Comparison of ENCODE assay signal across 18 cellular contexts in genomic region chr6:147282566-147282959, GRCh38.
DNase-seq lines count a peak whose midpoint lies in the region; ATAC-seq and TF ChIP-seq lines count a peak whose summit lies in the region.
"Had no signal": no experiment of that assay in that cellular context is flagged by ENCODE, and none has a peak within 500 bp of the region (broad histone marks: within the 10 kb centered on the region; RNA-seq: fewer than 3 reads in every experiment).

No MANE protein-coding gene starts in this region.

- no peak for ATAC-seq in CD8-positive, alpha-beta T cell
- no peak for ATAC-seq in central memory CD8-positive, alpha-beta T cell (replicated peaks; ENCODE audit: extremely low read depth, poor library complexity, severe bottlenecking)
- ATAC-seq: left lung, upper lobe of right lung had no signal

- CTCF ChIA-PET in CD8-positive, alpha-beta T cell (lab: Charles Lee) = interaction anchor here (0.7 to 2.1 kb wide), 3 partner anchors 72 to 463 kb away, joined by 3 to 6 read pairs (median 3); no protein-coding TSS in a partner anchor

- DNase-seq in CD8-positive, alpha-beta T cell = no peak
- no peak for DNase-seq in HFFc6
- no peak for DNase-seq in central memory CD8-positive, alpha-beta T cell (ENCODE audit: low spot score in 2 of 2)
- no peak for DNase-seq in neural crest cell (ENCODE audit: low read depth, low spot score)
- DNase-seq in esophagus squamous epithelium (lab: John Stamatoyannopoulos, UW) = no peak
- no peak for DNase-seq in activated CD4-positive, CD25-positive, alpha-beta regulatory T cell (lab: John Stamatoyannopoulos, UW)
- no peak for DNase-seq in NCI-H82 treated with DMSO at 0.1 percent for 48 hours (lab: John Stamatoyannopoulos, UW; ENCODE audit: unreplicated experiment)
- DNase-seq: cerebellar nuclear complex, DND-41, left lung, MM.1S, NCI-H2029 treated with DMSO at 0.1 percent for 48 hours, NCI-H2227 treated with DMSO at 0.1 percent for 48 hours, NCI-H69, upper lobe of right lung had no signal

- peak overlapping the region; percentile 39 for H3K27ac Mint-ChIP-seq in CD8-positive, alpha-beta T cell
- H3K27ac Mint-ChIP-seq in HFFc6 (peak overlapping the region; percentile 6; the same call in 1 of the 2 replicates), neural crest cell (ENCODE audit: unreplicated experiment) (peak overlapping the region; percentile 45)
- H3K27ac Mint-ChIP-seq in central memory CD8-positive, alpha-beta T cell (ENCODE audit: low read depth) = peak overlapping the region; percentile 77

- H3K4me3 Mint-ChIP-seq in CD8-positive, alpha-beta T cell = no peak overlapping the region
- H3K4me3 Mint-ChIP-seq in HFFc6 (no peak overlapping the region), neural crest cell (no peak overlapping the region)
- no peak overlapping the region for H3K4me3 Mint-ChIP-seq in central memory CD8-positive, alpha-beta T cell

- H3K27me3 Mint-ChIP-seq in CD8-positive, alpha-beta T cell (ENCODE audit: low read depth) = no peaks in the 10 kb centered on the region
- H3K27me3 Mint-ChIP-seq in HFFc6 (ENCODE audit: insufficient read depth) (no peaks in the 10 kb centered on the region), neural crest cell (ENCODE audit: low read depth) (no peaks in the 10 kb centered on the region)
- H3K27me3 Mint-ChIP-seq in central memory CD8-positive, alpha-beta T cell = no peaks in the 10 kb centered on the region

- no peak overlapping the region for H3K27ac ChIP-seq in CD8-positive, alpha-beta T cell (ENCODE audit: low read depth, low read length)
- H3K27ac ChIP-seq in esophagus squamous epithelium = no peak overlapping the region
- H3K27ac ChIP-seq: KMS-11, left lung, SJSA1, skin epidermis, upper lobe of right lung had no signal

- no peaks in the 10 kb centered on the region for H3K27me3 ChIP-seq in CD8-positive, alpha-beta T cell (ENCODE audit: insufficient read depth, low read length)
- no peaks in the 10 kb centered on the region for H3K27me3 ChIP-seq in esophagus squamous epithelium
- H3K27me3 ChIP-seq: left lung, SJSA1, upper lobe of right lung had no signal

- TF ChIP-seq POLR2A in esophagus squamous epithelium (IDR thresholded peaks at IDR 0.05) = no peak

- no peaks in the 10 kb centered on the region for H3K9me3 ChIP-seq in CD8-positive, alpha-beta T cell (ENCODE audit: low read length)
- H3K9me3 ChIP-seq in esophagus squamous epithelium = no peaks in the 10 kb centered on the region
- H3K9me3 ChIP-seq: left lung, SJSA1, upper lobe of right lung had no signal

- H3K4me1 ChIP-seq in CD8-positive, alpha-beta T cell (ENCODE audit: insufficient read depth, low read length) = no peaks in the 10 kb centered on the region
- no peaks in the 10 kb centered on the region for H3K4me1 ChIP-seq in esophagus squamous epithelium

- peaks cover 2% of the 10 kb centered on the region for H3K9me3 Mint-ChIP-seq in CD8-positive, alpha-beta T cell
- H3K9me3 Mint-ChIP-seq in HFFc6 (no peaks in the 10 kb centered on the region), neural crest cell (peaks cover 2% of the 10 kb centered on the region)
- no peaks in the 10 kb centered on the region for H3K9me3 Mint-ChIP-seq in central memory CD8-positive, alpha-beta T cell

- peaks cover 35% of the 10 kb centered on the region for H3K4me1 Mint-ChIP-seq in CD8-positive, alpha-beta T cell (ENCODE audit: low read depth)
- H3K4me1 Mint-ChIP-seq in HFFc6 (ENCODE audit: low read depth) (peaks cover 42% of the 10 kb centered on the region), neural crest cell (peaks cover 8% of the 10 kb centered on the region)
- H3K4me1 Mint-ChIP-seq in central memory CD8-positive, alpha-beta T cell = peaks cover 34% of the 10 kb centered on the region

- intact Hi-C loops in CD8-positive, alpha-beta T cell (cut with DNase I, micrococcal nuclease) = loop anchor here in 1 of 2 experiments (5.0 kb wide), 1 partner anchor 75 kb away; no protein-coding TSS in a partner anchor
- intact Hi-C loops in esophagus squamous epithelium (cut with DNase I) = loop anchor here (5.0 kb wide), 1 partner anchor 425 kb away; no protein-coding TSS in a partner anchor

- no peak for TF ChIP-seq CTCF in CD8-positive, alpha-beta T cell (IDR thresholded peaks at IDR 0.05)
- TF ChIP-seq CTCF in HFFc6 (IDR thresholded peaks at IDR 0.05) (no peak), neural crest cell (conservative IDR thresholded peaks at IDR 0.05) (no peak), esophagus squamous epithelium (IDR thresholded peaks at IDR 0.05) (no peak)

- WGBS in esophagus squamous epithelium, 2 donors = 82 to 100% methylated on average over 4 of the region's 4 CpGs

- H3K36me3 Mint-ChIP-seq in CD8-positive, alpha-beta T cell = peaks cover 52% of the 10 kb centered on the region
- H3K36me3 Mint-ChIP-seq in HFFc6 (ENCODE audit: low read depth) = peaks cover 17% of the 10 kb centered on the region
- H3K36me3 Mint-ChIP-seq in central memory CD8-positive, alpha-beta T cell (ENCODE audit: insufficient read depth) = peaks cover 7% of the 10 kb centered on the region
- H3K36me3 Mint-ChIP-seq in neural crest cell (ENCODE audit: low read depth) = peaks cover 33% of the 10 kb centered on the region

- POLR2A ChIA-PET in CD8-positive, alpha-beta T cell (lab: Charles Lee) = interaction anchor here (0.9 kb wide), 2 partner anchors 11 to 40 kb away, joined by 3 read pairs; no protein-coding TSS in a partner anchor

- H3K4me3 ChIP-seq in CD8-positive, alpha-beta T cell (ENCODE audit: low read depth, low read length) = no peak overlapping the region
- H3K4me3 ChIP-seq in esophagus squamous epithelium = no peak overlapping the region
- H3K4me3 ChIP-seq: left lung, SJSA1, skin epidermis, upper lobe of right lung had no signal

- H3K36me3 ChIP-seq in CD8-positive, alpha-beta T cell (ENCODE audit: insufficient read depth, low read length) = no peaks in the 10 kb centered on the region
- peaks cover 0 to 34% (median 0%) of the 10 kb centered on the region in 3 donors for H3K36me3 ChIP-seq in esophagus squamous epithelium

Comparison
In these comparisons a context has a peak if more than half of its experiments do, and no peak if none do; other contexts are left out.
1. H3K27ac Mint-ChIP-seq: peak in every context shown above with its lines; median percentile 77 in central memory CD8-positive, alpha-beta T cell; 45 in neural crest cell; 39 in CD8-positive, alpha-beta T cell; 6 in HFFc6.